Comparison of ENCODE assay signal across 18 cellular contexts in the genomic region with DNA sequence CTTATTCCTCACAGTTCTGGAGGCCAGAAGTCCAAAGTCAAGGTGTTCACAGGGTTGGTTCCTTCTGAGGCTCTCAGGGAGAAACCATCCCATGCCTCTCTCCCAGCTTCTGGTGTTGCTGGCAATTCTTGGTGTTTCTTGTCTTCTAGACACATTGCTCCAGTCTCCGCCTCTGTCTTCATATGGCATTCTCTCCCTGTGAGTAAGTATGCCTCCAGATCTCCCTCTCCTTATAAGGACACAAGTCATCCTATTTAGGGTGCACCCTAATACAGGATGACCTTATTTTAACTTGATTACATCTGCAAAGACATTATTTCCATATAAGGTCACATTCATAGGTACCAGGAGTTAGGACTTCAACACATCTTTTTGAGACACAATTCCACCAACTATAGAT.
DNase-seq lines count a peak whose midpoint lies in the region; ATAC-seq, FAIRE-seq and TF ChIP-seq lines count a peak whose summit lies in the region.
"Had no signal": no experiment of that assay in that cellular context is flagged by ENCODE, and none has a peak within 500 bp of the region (broad histone marks: within the 10 kb centered on the region; RNA-seq: fewer than 3 reads in every experiment).

No MANE protein-coding gene starts in this region.

- H3K27ac ChIP-seq in astrocyte (ENCODE audit: low read depth, low read length) (no peak overlapping the region), osteoblast (ENCODE audit: low read depth, low read length) (no peak overlapping the region)
- H3K27ac ChIP-seq: C4-2B had no signal

- no peaks in the 10 kb centered on the region for H3K36me3 Mint-ChIP-seq in astrocyte (ENCODE audit: low read depth, unreplicated experiment)
- H3K36me3 Mint-ChIP-seq: CD4-positive, alpha-beta memory T cell had no signal

- no peak for ATAC-seq in left ventricle myocardium superior

- H3K4me3 ChIP-seq in astrocyte (ENCODE audit: insufficient read depth, low read depth, low read length) (no peak overlapping the region), osteoblast (ENCODE audit: insufficient read depth, low read length) (no peak overlapping the region)
- H3K4me3 ChIP-seq: HAP-1 had no signal

- H3K27me3 ChIP-seq in astrocyte (ENCODE audit: insufficient read depth, low read length) (no peaks in the 10 kb centered on the region), osteoblast (ENCODE audit: insufficient read depth, low read length) (peaks cover 3% of the 10 kb centered on the region)
- H3K27me3 ChIP-seq: BE2C had no signal

- peaks cover 9% of the 10 kb centered on the region for H3K27me3 Mint-ChIP-seq in astrocyte (ENCODE audit: low read depth, unreplicated experiment)

- no peak for FAIRE-seq in astrocyte (lab: Jason Lieb, UNC)
- FAIRE-seq in D721Med (lab: Jason Lieb, UNC), result no peak
- FAIRE-seq: GM12891, H1 had no signal

- H3K36me3 ChIP-seq in astrocyte (ENCODE audit: insufficient read depth, low read length), result no peaks in the 10 kb centered on the region
- H3K36me3 ChIP-seq in osteoblast (ENCODE audit: insufficient read depth, low read length), result no peaks in the 10 kb centered on the region
- H3K36me3 ChIP-seq: BE2C, HAP-1 had no signal

- TF ChIP-seq CTCF in astrocyte (IDR thresholded peaks at IDR 0.05; ENCODE audit: insufficient read depth, low read depth, low read length) (no peak), osteoblast (IDR thresholded peaks at IDR 0.05; ENCODE audit: extremely low read depth, low read depth, low read length) (no peak), D721Med (IDR thresholded peaks at IDR 0.05; ENCODE audit: insufficient read depth, missing control alignments) (no peak)

- H3K9me3 ChIP-seq in astrocyte (ENCODE audit: insufficient read depth, low read depth, low read length) (peaks cover 4% of the 10 kb centered on the region), osteoblast (ENCODE audit: low read depth, low read length) (no peaks in the 10 kb centered on the region)
- H3K9me3 ChIP-seq: BE2C, HAP-1 had no signal

- H3K4me2 ChIP-seq in astrocyte (ENCODE audit: low read length) (no peak overlapping the region), osteoblast (ENCODE audit: insufficient read depth, low read length) (no peak overlapping the region)

- intact Hi-C loops in left ventricle myocardium superior (cut with micrococcal nuclease), result no loop called here

- H3K79me2 ChIP-seq in astrocyte (ENCODE audit: insufficient read depth, low read length), result no peaks in the 10 kb centered on the region
- no peaks in the 10 kb centered on the region for H3K79me2 ChIP-seq in osteoblast (ENCODE audit: insufficient read depth, low read length)

- peaks cover 10% of the 10 kb centered on the region for H3K4me1 Mint-ChIP-seq in astrocyte (ENCODE audit: low read depth, unreplicated experiment)

- peaks cover 5% of the 10 kb centered on the region for H3K9me3 Mint-ChIP-seq in astrocyte (ENCODE audit: unreplicated experiment)

- no peaks in the 10 kb centered on the region for H3K4me1 ChIP-seq in astrocyte (ENCODE audit: insufficient read depth, low read length)
- peaks cover 6% of the 10 kb centered on the region for H3K4me1 ChIP-seq in osteoblast (ENCODE audit: insufficient read depth, low read length)
- H3K4me1 ChIP-seq: HAP-1 had no signal

- H3K27ac Mint-ChIP-seq in astrocyte (ENCODE audit: unreplicated experiment), result peak overlapping the region; percentile 56
- H3K27ac Mint-ChIP-seq: CD4-positive, alpha-beta memory T cell; HFFc6 had no signal

- H3K9ac ChIP-seq in astrocyte (ENCODE audit: low read length), result no peak overlapping the region

- H4K20me1 ChIP-seq in astrocyte (ENCODE audit: insufficient read depth, low read length) (no peaks in the 10 kb centered on the region), osteoblast (ENCODE audit: insufficient read depth, low read length) (no peaks in the 10 kb centered on the region)

- DNase-seq in EH (ENCODE audit: low read depth), result peak; percentile 68
- DNase-seq in LHCN-M2 (ENCODE audit: low read depth), result peak; percentile 12
- DNase-seq in astrocyte (ENCODE audit: low read depth), result no peak
- DNase-seq in osteoblast (ENCODE audit: insufficient read length, low spot score, missing footprints), result peak; percentile 62
- no peak for DNase-seq in D721Med (ENCODE audit: insufficient read length, low spot score)
- DNase-seq in DMS 273 treated with DMSO at 0.1 percent for 48 hours (lab: John Stamatoyannopoulos, UW), result no peak
- DNase-seq in stimulated activated CD8-positive, alpha-beta memory T cell treated with anti-CD3 and anti-CD28 coated beads, Interleukin-4, amount 100 ng/mL, for 48 hours, result no peak
- no peak for DNase-seq in left ventricle myocardium superior
- DNase-seq: ACHN; BE2C; CD4-positive, alpha-beta memory T cell; HFFc6; IMR-90; KBM-7 had no signal

- H2AFZ ChIP-seq in astrocyte (ENCODE audit: low read depth, low read length) (peak overlapping the region; percentile 4), osteoblast (ENCODE audit: low read length) (no peak overlapping the region)

- H3K4me3 Mint-ChIP-seq in astrocyte (ENCODE audit: unreplicated experiment), result no peak overlapping the region
- H3K4me3 Mint-ChIP-seq: CD4-positive, alpha-beta memory T cell; HFFc6 had no signal

Comparison
In these comparisons a context has a peak if more than half of its experiments do, and no peak if none do; other contexts are left out.
1. DNase-seq: peak in EH (single experiment), LHCN-M2 (single experiment) and osteoblast (single experiment); none in astrocyte (single experiment), D721Med (single experiment), DMS 273 treated with DMSO at 0.1 percent for 48 hours (single experiment), stimulated activated CD8-positive, alpha-beta memory T cell treated with anti-CD3 and anti-CD28 coated beads, Interleukin-4, amount 100 ng/mL, for 48 hours (single experiment) and left ventricle myocardium superior (single experiment).